ENCODE assay signal across 7 cellular contexts in genomic region chr15:30626194-30626565, GRCh38. TPM values are rescaled to one million over a fixed set of nuclear protein-coding genes. Genes with fewer than 3 reads are reported as not detected.
DNase-seq lines count a peak whose midpoint lies in the region; ATAC-seq, FAIRE-seq and TF ChIP-seq lines count a peak whose summit lies in the region.
"Not testable (repeated sequence)": the region's sequence is repeated elsewhere in the genome, so short reads cannot be mapped to it uniquely, and the experiment has no call there.

No MANE protein-coding gene starts in this region.

- FAIRE-seq in HepG2 (lab: Jason Lieb, UNC) = not testable (repeated sequence)

- in situ Hi-C loops in GM13977 (cut with MboI; ENCODE audit: low pct_unique_long_range_greater_than_20kb, low sequenced_read_pairs, unreplicated experiment); HepG2 (cut with HindIII; ENCODE audit: extremely low pct_ligation_motif_present, low pct_unique_long_range_greater_than_20kb): not testable (repeated sequence)

- intact Hi-C loops in activated naive CD4-positive, alpha-beta T cell treated with anti-CD3 and anti-CD28 coated beads for 36 hours (cut with micrococcal nuclease) = loop anchor here (5.0 kb wide), 1 partner anchor 366 kb away; the partner anchor contains the start of gene MTMR10
- intact Hi-C loops in HepG2 (cut with micrococcal nuclease; ENCODE audit: unreplicated experiment); psoas muscle (cut with DNase I): not testable (repeated sequence)

- H3K9ac ChIP-seq in HepG2 (ENCODE audit: insufficient read depth, low read depth, low read length) = peak overlapping the region; percentile 85

- peaks cover 19% of the 10 kb centered on the region for H3K36me3 Mint-ChIP-seq in activated naive CD4-positive, alpha-beta T cell treated with anti-CD3 and anti-CD28 coated beads for 36 hours (ENCODE audit: low read depth)

- H3K27ac ChIP-seq in Peyer's patch = peak overlapping the region in 3 of 4 donors; percentile 81 to 88 (median 83)
- peak overlapping the region; percentile 82 for H3K27ac ChIP-seq in HepG2 (ENCODE audit: extremely low read length, insufficient read depth, low read length)
- H3K27ac ChIP-seq in psoas muscle = not testable (repeated sequence)

- not testable (repeated sequence) for TF ChIP-seq RAD21 in HepG2 (CRISPR knock-in tag; IDR thresholded peaks at IDR 0.05)

- H3K4me3 ChIP-seq in Peyer's patch (peak overlapping the region; percentile 44 to 75 (median 63)), epithelial cell of esophagus (ENCODE audit: low read length) (peak overlapping the region; percentile 68), HepG2 (replicated peaks in 1 of 3; ENCODE audit: insufficient read depth in 1 of 3, low read depth in 2 of 3, low read length in 3 of 3) (peak overlapping the region; percentile 72 to 84 (median 81)), psoas muscle (peak overlapping the region; percentile 65)

- not testable (repeated sequence) for H3K9me3 ChIP-seq in Peyer's patch; HepG2 (ENCODE audit: low read length); psoas muscle

- H3K27me3 Mint-ChIP-seq in activated naive CD4-positive, alpha-beta T cell treated with anti-CD3 and anti-CD28 coated beads for 36 hours (ENCODE audit: low read depth) = not testable (repeated sequence)

- H2AFZ ChIP-seq in HepG2 (ENCODE audit: low read length) = not testable (repeated sequence)

- TF ChIP-seq CTCF in GM13977 (IDR thresholded peaks at IDR 0.05; ENCODE audit: extremely low read depth, insufficient read depth, missing control alignments); Peyer's patch (IDR thresholded peaks at IDR 0.05); epithelial cell of esophagus (IDR thresholded peaks at IDR 0.05; ENCODE audit: insufficient read depth, low read depth, low read length, missing control alignments); HepG2 (CRISPR knock-in tag; IDR thresholded peaks at IDR 0.05); psoas muscle (IDR thresholded peaks at IDR 0.05): not testable (repeated sequence)

- peak overlapping the region; percentile 98 for H3K27ac Mint-ChIP-seq in activated naive CD4-positive, alpha-beta T cell treated with anti-CD3 and anti-CD28 coated beads for 36 hours

- not testable (repeated sequence) for TF ChIP-seq EP300 in HepG2 (IDR thresholded peaks at IDR 0.05; ENCODE audit: low read depth in 2 of 2, low read length in 2 of 2); HepG2 (CRISPR knock-in tag; IDR thresholded peaks at IDR 0.05; ENCODE audit: borderline replicate concordance)

- TSS peak; percentile 69 for BruUV-seq in HepG2 (replicated peaks; lab: Mats Ljungman, UMichigan)

- H4K20me1 ChIP-seq in HepG2 (ENCODE audit: insufficient read depth, low read length) = not testable (repeated sequence)

- H3K4me1 ChIP-seq in Peyer's patch, psoas muscle: not testable (repeated sequence)
- peaks cover 16% of the 10 kb centered on the region; the same call in 1 of the 2 replicates for H3K4me1 ChIP-seq in HepG2 (ENCODE audit: insufficient read depth, low read length)

- peak overlapping the region; percentile 57 for H3K4me2 ChIP-seq in HepG2 (ENCODE audit: low read depth, low read length)

- TF ChIP-seq POLR2A in Peyer's patch (IDR thresholded peaks at IDR 0.05) = not testable (repeated sequence)
- TF ChIP-seq POLR2A in HepG2 (IDR thresholded peaks at IDR 0.05; ENCODE audit: insufficient read depth in 1 of 2, low read depth in 2 of 2, low read length in 2 of 2) = 0 out of 4 replicates have a peak, but pooled peaks of 1 of the 2 experiments have one; percentile 29

- not testable (repeated sequence) for H3K36me3 ChIP-seq in Peyer's patch; HepG2 (replicated peaks in 1 of 2; ENCODE audit: control insufficient read depth in 1 of 2, insufficient read depth in 2 of 2, low read length in 2 of 2); psoas muscle (ENCODE audit: insufficient read depth in 1 of 2, low read depth in 1 of 2)

- peak overlapping the region; percentile 86 for H3K4me3 Mint-ChIP-seq in activated naive CD4-positive, alpha-beta T cell treated with anti-CD3 and anti-CD28 coated beads for 36 hours

- peaks cover 35% of the 10 kb centered on the region for H3K79me2 ChIP-seq in HepG2 (ENCODE audit: insufficient read depth, low read length)

- ATAC-seq in HG02763 (IDR thresholded peaks at IDR 0.05; ENCODE audit: unreplicated experiment) (peak; percentile 10), HepG2 (peak; percentile 80)
- not testable (repeated sequence) for ATAC-seq in psoas muscle

- peak; percentile 1 for DNase-seq in GM13977 (ENCODE audit: low spot score)
- not testable (repeated sequence) for DNase-seq in Peyer's patch; activated naive CD4-positive, alpha-beta T cell treated with anti-CD3 and anti-CD28 coated beads for 36 hours; psoas muscle
- DNase-seq in epithelial cell of esophagus (ENCODE audit: low read depth) = peak; percentile 9
- peak; percentile 1 for DNase-seq in HepG2 (ENCODE audit: low spot score)

- 1% methylated on average over 10 of the region's 22 CpGs for WGBS in HepG2 (ENCODE audit: low lambda C conversion rate)
- 0 to 1% (median 1%) methylated on average over 9 to 12 of the region's 22 CpGs for WGBS in psoas muscle, 3 donors

- H3K4me1 Mint-ChIP-seq in activated naive CD4-positive, alpha-beta T cell treated with anti-CD3 and anti-CD28 coated beads for 36 hours (ENCODE audit: low read depth) = peaks cover 16% of the 10 kb centered on the region

- POLR2A ChIA-PET in HepG2 (lab: Yijun Ruan, JAX) = interaction anchor here (0.7 kb wide), 1 partner anchor 531 kb away, joined by 3 read pairs; no protein-coding TSS in a partner anchor

- not testable (repeated sequence) for H3K27me3 ChIP-seq in Peyer's patch; HepG2 (ENCODE audit: control insufficient read depth in 1 of 2, insufficient read depth in 2 of 2, low read length in 2 of 2); psoas muscle (ENCODE audit: insufficient read depth in 3 of 3, low read length in 2 of 3)

- not testable (repeated sequence) for H3K9me3 Mint-ChIP-seq in activated naive CD4-positive, alpha-beta T cell treated with anti-CD3 and anti-CD28 coated beads for 36 hours

- CTCF ChIA-PET in activated naive CD4-positive, alpha-beta T cell treated with anti-CD3 and anti-CD28 coated beads for 36 hours (lab: Charles Lee); HepG2 (lab: Yijun Ruan, JAX; ENCODE audit: low intra/inter-chr PET ratio, low total read pairs): not testable (repeated sequence)

TF ChIP-seq in HepG2, 621 proteins besides CTCF, POLR2A, EP300 and RAD21 (continues in another document):
- TF ChIP-seq UBTF (CRISPR knock-in tag; IDR thresholded peaks at IDR 0.05) (peak; percentile 31; the same call in 1 of the 2 replicates), SAP130 (CRISPR knock-in tag; IDR thresholded peaks at IDR 0.05; ENCODE audit: low read depth) (peak; percentile 13; the same call in 1 of the 2 replicates)

RNA-seq across cellular contexts. Expression of gene GOLGA8H, which starts 22.4 kb away (rescaled TPM):
- 1 to 10 TPM in 1 of 4 donors, under 1 TPM in 1, not detected in 2; 0.54 to 2.5 TPM for total RNA-seq in Peyer's patch
- total RNA-seq in activated naive CD4-positive, alpha-beta T cell treated with anti-CD3 and anti-CD28 coated beads for 36 hours = not detected
- total RNA-seq in HepG2 (2016; rRNA removed; fragmentation: Illumina TruSeq; extraction: Trizol) = 0.21 and 0.49 TPM in 2 replicates
- total RNA-seq in HepG2 (2016; cell fraction: cytosol; rRNA removed; fragmentation: Illumina TruSeq; extraction: Trizol; ENCODE audit: low read depth) = not detected in 2 replicates
- total RNA-seq in HepG2 (2016; cell fraction: insoluble cytoplasmic fraction; rRNA removed; fragmentation: Illumina TruSeq; extraction: Trizol) = 0.48 TPM in 1 of 2 replicates, not detected in the other
- 0.14 TPM in 1 of 2 replicates, not detected in the other for total RNA-seq in HepG2 (2016; cell fraction: membrane; rRNA removed; fragmentation: Illumina TruSeq; extraction: Trizol)
- total RNA-seq in HepG2 (2016; cell fraction: nucleus; rRNA removed; fragmentation: Illumina TruSeq; extraction: Trizol) = 0.34 and 0.38 TPM in 2 replicates
- polyA plus RNA-seq in HepG2 (2011; rRNA removed) = 0.16 and 0.24 TPM in 2 replicates
- polyA plus RNA-seq in HepG2 (2011; cell fraction: cytosol; rRNA removed) = 0.13 TPM in 1 of 2 replicates, not detected in the other
- polyA plus RNA-seq in HepG2 (2011; cell fraction: nucleus; rRNA removed) = 0.84 and 1.0 TPM in 2 replicates
- 0.15 and 0.19 TPM in 2 replicates for polyA plus RNA-seq in HepG2 (2012)
- polyA plus RNA-seq in HepG2 (2016; cell fraction: cytosol; fragmentation: Illumina TruSeq; extraction: Trizol; ENCODE audit: low read depth) = not detected in 2 replicates
- not detected in 2 replicates for polyA plus RNA-seq in HepG2 (2016; cell fraction: insoluble cytoplasmic fraction; fragmentation: Illumina TruSeq; extraction: Trizol; ENCODE audit: low read depth)
- polyA plus RNA-seq in HepG2 (2016; cell fraction: membrane; fragmentation: Illumina TruSeq; extraction: Trizol; ENCODE audit: low read depth) = 0.13 TPM in 1 of 2 replicates, not detected in the other
- 0.57 and 1.7 TPM in 2 replicates for polyA plus RNA-seq in HepG2 (2016; cell fraction: nucleus; fragmentation: Illumina TruSeq; extraction: Trizol; ENCODE audit: insufficient read depth, low read depth)
- polyA minus RNA-seq in HepG2 (2011; rRNA and poly(A)+ RNA removed; ENCODE audit: low replicate concordance) = not detected in 2 replicates
- not detected in 2 replicates for polyA minus RNA-seq in HepG2 (2011; cell fraction: cytosol; rRNA and poly(A)+ RNA removed)
- polyA minus RNA-seq in HepG2 (2011; cell fraction: nucleus; rRNA and poly(A)+ RNA removed) = 0.25 and 0.39 TPM in 2 replicates
- under 1 TPM in 2 of 4 donors, not detected in 2; 0.37 to 0.73 TPM for total RNA-seq in psoas muscle
- polyA plus RNA-seq in psoas muscle = under 1 TPM; 0.13 to 0.25 (median 0.17) TPM
